ENCODE assay signal across 13 cellular contexts in genomic region chr22:31278643-31279326, GRCh38. TPM values are rescaled to one million over a fixed set of nuclear protein-coding genes. Genes with fewer than 3 reads are reported as not detected.
DNase-seq lines count a peak whose midpoint lies in the region; ATAC-seq lines count a peak whose summit lies in the region.
"Had no signal": no experiment of that assay in that cellular context is flagged by ENCODE, and none has a peak within 500 bp of the region (broad histone marks: within the 10 kb centered on the region; RNA-seq: fewer than 3 reads in every experiment).

No MANE protein-coding gene starts in this region.

- in situ Hi-C loops in GM23248 (cut with MboI) = no loop called here

- no peak for ATAC-seq in GM21367 (IDR thresholded peaks at IDR 0.05; ENCODE audit: unreplicated experiment)
- ATAC-seq: right cardiac atrium had no signal

- no peaks in the 10 kb centered on the region for H3K4me1 ChIP-seq in GM23248 (ENCODE audit: insufficient read depth)

- WGBS in GM23248 (ENCODE audit: low coverage in 1 of 2, low lambda C conversion rate in 2 of 2, missing lambda C conversion rate in 2 of 2), 2 experiments = 67 to 70% methylated on average over 6 of the region's 6 CpGs

- intact Hi-C loops in activated T-helper 1 cell treated with anti-CD3 and anti-CD28 coated beads, Interleukin-12 subunit alpha, Interleukin-12 subunit beta, Interleukin-2, Interleukin-4 antibody, amounts not matched to agents 30 ng/mL and 10 ng/mL and 1 ng/mL, durations not matched to agents 14 hours and 24 hours and 36 hours (cut with micrococcal nuclease) = no loop called here

- no peaks in the 10 kb centered on the region for H3K9me3 ChIP-seq in GM23248 (ENCODE audit: low read depth)

- H3K79me2 ChIP-seq in GM23248 (ENCODE audit: insufficient read depth) = no peaks in the 10 kb centered on the region

- H3K4me3 Mint-ChIP-seq in activated T-helper 1 cell treated with anti-CD3 and anti-CD28 coated beads, Interleukin-12 subunit alpha, Interleukin-12 subunit beta, Interleukin-2, Interleukin-4 antibody, amounts not matched to agents 30 ng/mL and 10 ng/mL and 1 ng/mL, durations not matched to agents 14 hours and 24 hours and 36 hours = peak overlapping the region; percentile 15

- H3K4me2 ChIP-seq in GM23248 (ENCODE audit: unreplicated experiment) = no peak overlapping the region

- H2AFZ ChIP-seq in GM23248 = no peak overlapping the region

- no peaks in the 10 kb centered on the region for H3K27me3 Mint-ChIP-seq in activated T-helper 1 cell treated with anti-CD3 and anti-CD28 coated beads, Interleukin-12 subunit alpha, Interleukin-12 subunit beta, Interleukin-2, Interleukin-4 antibody, amounts not matched to agents 30 ng/mL and 10 ng/mL and 1 ng/mL, durations not matched to agents 14 hours and 24 hours and 36 hours (ENCODE audit: insufficient read depth)

- peaks cover 5% of the 10 kb centered on the region; the same call in 1 of the 2 replicates for H3K36me3 ChIP-seq in GM23248 (ENCODE audit: low read depth)

- no peaks in the 10 kb centered on the region; the same call in 1 of the 2 replicates for H4K20me1 ChIP-seq in GM23248 (ENCODE audit: insufficient read depth)

- H3K9ac ChIP-seq in GM23248 = no peak overlapping the region

- no peaks in the 10 kb centered on the region for H3K9me2 ChIP-seq in GM23248 (ENCODE audit: insufficient read depth)

- no peaks in the 10 kb centered on the region for H3K9me3 Mint-ChIP-seq in activated T-helper 1 cell treated with anti-CD3 and anti-CD28 coated beads, Interleukin-12 subunit alpha, Interleukin-12 subunit beta, Interleukin-2, Interleukin-4 antibody, amounts not matched to agents 30 ng/mL and 10 ng/mL and 1 ng/mL, durations not matched to agents 14 hours and 24 hours and 36 hours

- no peak overlapping the region for H3K4me3 ChIP-seq in GM23248

- DNase-seq in T follicular helper cell (ENCODE audit: low read depth) (peak; percentile 34), GM23248 (no peak), NCI-H2227 (lab: John Stamatoyannopoulos, UW; ENCODE audit: unreplicated experiment) (no peak), glomerular visceral epithelial cell (ENCODE audit: extremely low spot score) (no peak)
- DNase-seq in activated T-helper 1 cell treated with anti-CD3 and anti-CD28 coated beads, Interleukin-12 subunit alpha, Interleukin-12 subunit beta, Interleukin-2, Interleukin-4 antibody, amounts not matched to agents 30 ng/mL and 10 ng/mL and 1 ng/mL, durations not matched to agents 14 hours and 24 hours and 36 hours (ENCODE audit: low spot score) = peak; percentile 29
- DNase-seq in stimulated activated naive CD4-positive, alpha-beta T cell treated with Interleukin-2 at 50 U/mL for 16 hours (lab: John Stamatoyannopoulos, UW) = peak; percentile 29
- DNase-seq: aorta, DMS53, left cardiac atrium, NCI-H510A treated with DMSO at 0.1 percent for 48 hours, right cardiac atrium had no signal

- H3K27ac Mint-ChIP-seq in activated T-helper 1 cell treated with anti-CD3 and anti-CD28 coated beads, Interleukin-12 subunit alpha, Interleukin-12 subunit beta, Interleukin-2, Interleukin-4 antibody, amounts not matched to agents 30 ng/mL and 10 ng/mL and 1 ng/mL, durations not matched to agents 14 hours and 24 hours and 36 hours = peak overlapping the region; percentile 87

- H3K27ac ChIP-seq in layer of hippocampus (ENCODE audit: low read depth, low read length) (peak overlapping the region; percentile 49), GM23248 (no peak overlapping the region)

- H3K36me3 Mint-ChIP-seq in activated T-helper 1 cell treated with anti-CD3 and anti-CD28 coated beads, Interleukin-12 subunit alpha, Interleukin-12 subunit beta, Interleukin-2, Interleukin-4 antibody, amounts not matched to agents 30 ng/mL and 10 ng/mL and 1 ng/mL, durations not matched to agents 14 hours and 24 hours and 36 hours (ENCODE audit: low read depth) = peaks cover 44% of the 10 kb centered on the region

- H3F3A ChIP-seq in GM23248 (ENCODE audit: insufficient read depth) = peaks cover 4% of the 10 kb centered on the region; the same call in 1 of the 2 replicates

- no peaks in the 10 kb centered on the region for H3K27me3 ChIP-seq in layer of hippocampus (ENCODE audit: control insufficient read depth, insufficient read depth, low read length)
- H3K27me3 ChIP-seq in GM23248 (replicated peaks; ENCODE audit: insufficient read depth) = no peaks in the 10 kb centered on the region

- H3K4me1 Mint-ChIP-seq in activated T-helper 1 cell treated with anti-CD3 and anti-CD28 coated beads, Interleukin-12 subunit alpha, Interleukin-12 subunit beta, Interleukin-2, Interleukin-4 antibody, amounts not matched to agents 30 ng/mL and 10 ng/mL and 1 ng/mL, durations not matched to agents 14 hours and 24 hours and 36 hours (ENCODE audit: low read depth) = peaks cover 52% of the 10 kb centered on the region

RNA-seq across cellular contexts. Expression of gene PIK3IP1, which starts 13.5 kb away (rescaled TPM):
- total RNA-seq in activated T-helper 1 cell treated with anti-CD3 and anti-CD28 coated beads, Interleukin-12 subunit alpha, Interleukin-12 subunit beta, Interleukin-2, Interleukin-4 antibody, amounts not matched to agents 30 ng/mL and 10 ng/mL and 1 ng/mL, durations not matched to agents 14 hours and 24 hours and 36 hours = 11.1 and 12.3 TPM in 2 replicates
- total RNA-seq in GM23248 (2014; rRNA removed; shearing (Covaris generic)) = 8.3 and 16.1 TPM in 2 replicates
- 10.0 and 11.1 TPM in 2 replicates for polyA plus RNA-seq in GM23248 (2016; fragmentation: Nextera tagmentation; extraction: Ambion mirVana)

Comparison
In these comparisons a context has a peak if more than half of its experiments do, and no peak if none do; other contexts are left out.
1. DNase-seq: peak in T follicular helper cell (single experiment), activated T-helper 1 cell treated with anti-CD3 and anti-CD28 coated beads, Interleukin-12 subunit alpha, Interleukin-12 subunit beta, Interleukin-2, Interleukin-4 antibody, amounts not matched to agents 30 ng/mL and 10 ng/mL and 1 ng/mL, durations not matched to agents 14 hours and 24 hours and 36 hours (single experiment) and stimulated activated naive CD4-positive, alpha-beta T cell treated with Interleukin-2 at 50 U/mL for 16 hours (single experiment); none in GM23248 (single experiment), NCI-H2227 (single experiment) and glomerular visceral epithelial cell (single experiment).